ENCODE assay signal across 20 cellular contexts in the genomic region with DNA sequence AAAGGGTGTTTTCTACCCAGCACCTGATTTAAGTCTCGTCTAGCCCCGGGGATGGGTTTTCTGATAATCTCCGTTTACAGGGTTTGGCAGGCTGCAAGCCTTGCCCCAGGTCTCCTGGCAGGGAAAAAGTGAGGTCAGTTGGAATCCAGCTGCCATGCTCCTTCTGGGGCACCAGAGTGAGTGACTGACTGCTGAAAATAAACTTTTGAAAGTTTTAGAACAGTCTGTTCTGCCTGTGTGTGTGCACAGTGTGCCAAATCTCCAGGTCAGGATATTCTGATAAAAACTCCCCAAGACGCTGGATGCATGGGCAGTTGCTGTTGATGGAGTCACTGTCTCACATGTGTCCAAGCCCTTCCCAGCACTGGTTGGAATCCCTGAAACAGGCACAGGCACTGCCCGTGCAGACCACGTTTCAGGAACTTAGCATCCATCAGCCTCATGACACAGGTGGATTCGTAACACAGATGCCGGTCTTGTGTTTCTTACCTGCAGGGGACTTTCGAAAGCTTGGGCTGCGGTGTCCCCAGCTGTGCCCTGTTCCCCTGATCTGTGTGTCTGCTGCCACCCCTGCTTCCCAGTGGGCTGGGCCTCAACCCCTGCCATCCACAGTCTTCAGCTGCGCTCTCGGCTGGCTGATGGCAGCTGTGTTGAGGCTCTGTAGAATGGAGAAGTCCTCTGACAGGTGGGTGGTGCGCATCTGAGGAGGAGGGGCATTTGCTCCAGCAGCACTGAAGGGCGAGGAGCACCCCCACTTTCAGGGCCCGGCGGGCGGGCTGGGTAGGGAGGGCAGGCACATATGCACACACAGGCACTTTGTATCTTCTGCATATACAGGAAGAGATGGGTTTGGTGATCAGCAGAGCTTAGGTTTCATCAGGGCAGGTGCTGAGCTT.
DNase-seq lines count a peak whose midpoint lies in the region; ATAC-seq and TF ChIP-seq lines count a peak whose summit lies in the region.
"Had no signal": no experiment of that assay in that cellular context is flagged by ENCODE, and none has a peak within 500 bp of the region (broad histone marks: within the 10 kb centered on the region; RNA-seq: fewer than 3 reads in every experiment).

No MANE protein-coding gene starts in this region.

- H3K27me3 Mint-ChIP-seq in CD4-positive, alpha-beta memory T cell, result peaks cover 16 to 17% of the 10 kb centered on the region in 2 donors

- H3K4me3 ChIP-seq in right cardiac atrium (ENCODE audit: low read length) (no peak overlapping the region), coronary artery (no peak overlapping the region), aorta (ENCODE audit: low read length in 2 of 2) (no peak overlapping the region), prostate gland (no peak overlapping the region)
- H3K4me3 ChIP-seq in CD4-positive, alpha-beta memory T cell (ENCODE audit: low read length in 2 of 2), result no peak overlapping the region
- H3K4me3 ChIP-seq: skin epidermis had no signal

- DNase-seq in right cardiac atrium (no peak), left cardiac atrium (no peak), coronary artery (ENCODE audit: low spot score) (no peak), aorta (no peak), mucosa of gallbladder (ENCODE audit: low spot score) (no peak), prostate gland (ENCODE audit: low spot score) (no peak)
- no peak for DNase-seq in CD4-positive, alpha-beta memory T cell
- DNase-seq: activated CD4-positive, alpha-beta T cell treated with anti-CD3 and anti-CD28 coated beads, Interleukin-2, amount 10 ng/mL, durations not matched to agents 7 days and 5 days; activated naive CD4-positive, alpha-beta T cell treated with anti-CD3 and anti-CD28 coated beads, Interleukin-2, amount 50 U/mL, for 16 hours; activated T-cell treated with anti-CD3 and anti-CD28 coated beads, Interleukin-2, amount 50 U/mL, for 24 hours; foreskin keratinocyte; HCEC 1CT; NCI-H1930; NCI-H748 treated with DMSO at 0.1 percent for 48 hours; SK-N-SH had no signal

- no peaks in the 10 kb centered on the region for H3K27me3 ChIP-seq in right cardiac atrium (ENCODE audit: control insufficient read depth, insufficient read depth)
- H3K27me3 ChIP-seq in aorta (ENCODE audit: control insufficient read depth in 1 of 2, insufficient read depth in 2 of 2, low read length in 1 of 2), result no peaks in the 10 kb centered on the region
- H3K27me3 ChIP-seq in CD4-positive, alpha-beta memory T cell (ENCODE audit: insufficient read depth, low read length), result peaks cover 5% of the 10 kb centered on the region
- no peaks in the 10 kb centered on the region for H3K27me3 ChIP-seq in prostate gland (replicated peaks; ENCODE audit: insufficient read depth)

- intact Hi-C loops in right cardiac atrium (cut with DNase I) (no loop called here), left cardiac atrium (cut with DNase I) (no loop called here), aorta (cut with DNase I) (no loop called here), prostate gland (cut with DNase I) (no loop called here)
- intact Hi-C loops in CD4-positive, alpha-beta memory T cell (cut with micrococcal nuclease), result no loop called here

- H3K36me3 ChIP-seq in aorta (ENCODE audit: control insufficient read depth in 1 of 2, insufficient read depth in 2 of 2, low read length in 1 of 2) (no peaks in the 10 kb centered on the region), prostate gland (no peaks in the 10 kb centered on the region)
- no peaks in the 10 kb centered on the region for H3K36me3 ChIP-seq in CD4-positive, alpha-beta memory T cell (ENCODE audit: insufficient read depth, low read length)

- H3K4me1 Mint-ChIP-seq in CD4-positive, alpha-beta memory T cell, result no peaks in the 10 kb centered on the region
- H3K4me1 Mint-ChIP-seq: activated CD4-positive, alpha-beta T cell treated with anti-CD3 and anti-CD28 coated beads, Interleukin-2, amount 10 ng/mL, durations not matched to agents 7 days and 5 days had no signal

- no peak overlapping the region for H3K27ac Mint-ChIP-seq in CD4-positive, alpha-beta memory T cell
- H3K27ac Mint-ChIP-seq: activated CD4-positive, alpha-beta T cell treated with anti-CD3 and anti-CD28 coated beads, Interleukin-2, amount 10 ng/mL, durations not matched to agents 7 days and 5 days; activated T-cell treated with anti-CD3 and anti-CD28 coated beads, Interleukin-2, amount 50 U/mL, for 24 hours; CD8-positive, alpha-beta T cell had no signal

- WGBS in right cardiac atrium, result 80% methylated on average over 17 of the region's 17 CpGs
- 47 to 51% methylated on average over 17 of the region's 17 CpGs for WGBS in aorta, 2 donors
- WGBS in prostate gland, result 76% methylated on average over 17 of the region's 17 CpGs

- H3K4me3 Mint-ChIP-seq in CD4-positive, alpha-beta memory T cell, result no peak overlapping the region
- H3K4me3 Mint-ChIP-seq: activated CD4-positive, alpha-beta T cell treated with anti-CD3 and anti-CD28 coated beads, Interleukin-2, amount 10 ng/mL, durations not matched to agents 7 days and 5 days; activated T-cell treated with anti-CD3 and anti-CD28 coated beads, Interleukin-2, amount 50 U/mL, for 24 hours; CD8-positive, alpha-beta T cell had no signal

- H3K4me1 ChIP-seq in right cardiac atrium (ENCODE audit: control insufficient read depth, insufficient read depth, low read length) (peaks cover 26% of the 10 kb centered on the region), aorta (ENCODE audit: control insufficient read depth in 1 of 2, insufficient read depth in 2 of 2, low read length in 2 of 2) (peaks cover 3 to 7% of the 10 kb centered on the region in 2 donors), prostate gland (replicated peaks) (no peaks in the 10 kb centered on the region)
- no peaks in the 10 kb centered on the region for H3K4me1 ChIP-seq in CD4-positive, alpha-beta memory T cell (ENCODE audit: insufficient read depth, low read length)
- H3K4me1 ChIP-seq: foreskin keratinocyte had no signal

- H3K36me3 Mint-ChIP-seq in CD4-positive, alpha-beta memory T cell, result no peaks in the 10 kb centered on the region
- H3K36me3 Mint-ChIP-seq: CD8-positive, alpha-beta T cell had no signal

- no peak for TF ChIP-seq CTCF in coronary artery (IDR thresholded peaks at IDR 0.05)
- no peak for TF ChIP-seq CTCF in prostate gland (IDR thresholded peaks at IDR 0.05)

- POLR2A ChIA-PET in CD4-positive, alpha-beta memory T cell (lab: Charles Lee; ENCODE audit: partially characterized antibody), result no interaction called here

- CTCF ChIA-PET in CD4-positive, alpha-beta memory T cell (lab: Charles Lee; ENCODE audit: partially characterized antibody), result interaction anchor here (1.1 to 1.5 kb wide), 2 partner anchors 9 to 13 kb away, joined by 3 to 6 read pairs; no protein-coding TSS in a partner anchor

- H3K9me3 Mint-ChIP-seq in CD4-positive, alpha-beta memory T cell, result no peaks in the 10 kb centered on the region
- H3K9me3 Mint-ChIP-seq: activated CD4-positive, alpha-beta T cell treated with anti-CD3 and anti-CD28 coated beads, Interleukin-2, amount 10 ng/mL, durations not matched to agents 7 days and 5 days; activated T-cell treated with anti-CD3 and anti-CD28 coated beads, Interleukin-2, amount 50 U/mL, for 24 hours; CD8-positive, alpha-beta T cell had no signal

- ATAC-seq in right cardiac atrium (no peak), left cardiac atrium (no peak), HG03196 (IDR thresholded peaks at IDR 0.05; ENCODE audit: unreplicated experiment) (peak; percentile 36), aorta (ENCODE audit: low FRiP score) (peak; percentile 36)
- ATAC-seq: CD8-positive, alpha-beta T cell; foreskin keratinocyte; HepG2; Panc1 had no signal

- peak overlapping the region; percentile 4 for H3K27ac ChIP-seq in right cardiac atrium (ENCODE audit: low read length)
- peak overlapping the region; percentile 33 to 61 for H3K27ac ChIP-seq in coronary artery
- H3K27ac ChIP-seq in aorta (ENCODE audit: low read depth in 1 of 2, low read length in 2 of 2), result peak overlapping the region; percentile 10 to 78
- no peak overlapping the region for H3K27ac ChIP-seq in CD4-positive, alpha-beta memory T cell (ENCODE audit: low read depth, low read length)
- no peak overlapping the region for H3K27ac ChIP-seq in prostate gland
- H3K27ac ChIP-seq: foreskin keratinocyte, skin epidermis had no signal

- TF ChIP-seq POLR2A in prostate gland (IDR thresholded peaks at IDR 0.05), result no peak

- H3K9me3 ChIP-seq in right cardiac atrium (ENCODE audit: control insufficient read depth, low read length) (no peaks in the 10 kb centered on the region), aorta (ENCODE audit: control insufficient read depth, low read length) (no peaks in the 10 kb centered on the region), prostate gland (no peaks in the 10 kb centered on the region)
- H3K9me3 ChIP-seq in CD4-positive, alpha-beta memory T cell (ENCODE audit: control insufficient read depth in 1 of 2, low read length in 2 of 2), result no peaks in the 10 kb centered on the region
- H3K9me3 ChIP-seq: SK-N-SH had no signal

Comparison
In these comparisons a context has a peak if more than half of its experiments do, and no peak if none do; other contexts are left out.
1. ATAC-seq: peak in HG03196 (single experiment) and aorta (single experiment); none in right cardiac atrium (0 of 2) and left cardiac atrium (0 of 2).
2. H3K27ac ChIP-seq: peak in right cardiac atrium (single experiment), coronary artery (2 of 2) and aorta (2 of 2); none in CD4-positive, alpha-beta memory T cell (single experiment) and prostate gland (0 of 2).